In the genomic region with DNA sequence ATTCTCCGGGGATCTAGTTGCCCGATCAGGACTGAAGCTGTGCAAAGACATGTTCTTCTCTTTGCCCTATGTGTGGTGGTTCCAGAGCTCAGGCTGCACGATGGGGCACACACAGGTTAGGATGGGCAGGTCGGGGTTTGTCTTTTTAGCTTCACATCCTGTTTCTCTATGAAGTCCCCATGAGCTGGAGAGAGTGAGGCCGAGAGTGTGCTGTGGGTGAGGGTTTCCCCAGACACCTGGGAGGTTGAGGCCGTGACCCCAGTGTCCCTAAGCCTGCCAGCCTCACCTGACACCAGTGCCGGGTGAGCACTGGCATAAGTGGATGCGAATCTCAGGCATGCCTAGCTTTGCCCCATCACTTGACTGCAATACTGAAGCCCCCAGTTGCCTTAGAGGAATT, we compare ENCODE assay signal across 1 cellular context.
TF ChIP-seq lines count a peak whose summit lies in the region.

No MANE protein-coding gene starts in this region.

TF ChIP-seq in GM12878, 131 proteins besides CTCF, POLR2A, EP300 and RAD21 (continued from another document):
- TF ChIP-seq TCF12 (IDR thresholded peaks at IDR 0.05; ENCODE audit: low read depth, low read length), result peak; percentile 44; the same call in 1 of the 2 replicates
- TF ChIP-seq, protein P1, sequence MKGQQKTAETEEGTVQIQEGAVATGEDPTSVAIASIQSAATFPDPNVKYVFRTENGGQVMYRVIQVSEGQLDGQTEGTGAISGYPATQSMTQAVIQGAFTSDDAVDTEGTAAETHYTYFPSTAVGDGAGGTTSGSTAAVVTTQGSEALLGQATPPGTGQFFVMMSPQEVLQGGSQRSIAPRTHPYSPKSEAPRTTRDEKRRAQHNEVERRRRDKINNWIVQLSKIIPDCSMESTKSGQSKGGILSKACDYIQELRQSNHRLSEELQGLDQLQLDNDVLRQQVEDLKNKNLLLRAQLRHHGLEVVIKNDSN (IDR thresholded peaks at IDR 0.05; ENCODE audit: borderline replicate concordance, extremely low read length, insufficient read depth, low read depth, low read length), result no peak
- TF ChIP-seq CHD2 (IDR thresholded peaks at IDR 0.05; ENCODE audit: borderline replicate concordance, low read depth, low read length), result no peak
- TF ChIP-seq, protein P2, sequence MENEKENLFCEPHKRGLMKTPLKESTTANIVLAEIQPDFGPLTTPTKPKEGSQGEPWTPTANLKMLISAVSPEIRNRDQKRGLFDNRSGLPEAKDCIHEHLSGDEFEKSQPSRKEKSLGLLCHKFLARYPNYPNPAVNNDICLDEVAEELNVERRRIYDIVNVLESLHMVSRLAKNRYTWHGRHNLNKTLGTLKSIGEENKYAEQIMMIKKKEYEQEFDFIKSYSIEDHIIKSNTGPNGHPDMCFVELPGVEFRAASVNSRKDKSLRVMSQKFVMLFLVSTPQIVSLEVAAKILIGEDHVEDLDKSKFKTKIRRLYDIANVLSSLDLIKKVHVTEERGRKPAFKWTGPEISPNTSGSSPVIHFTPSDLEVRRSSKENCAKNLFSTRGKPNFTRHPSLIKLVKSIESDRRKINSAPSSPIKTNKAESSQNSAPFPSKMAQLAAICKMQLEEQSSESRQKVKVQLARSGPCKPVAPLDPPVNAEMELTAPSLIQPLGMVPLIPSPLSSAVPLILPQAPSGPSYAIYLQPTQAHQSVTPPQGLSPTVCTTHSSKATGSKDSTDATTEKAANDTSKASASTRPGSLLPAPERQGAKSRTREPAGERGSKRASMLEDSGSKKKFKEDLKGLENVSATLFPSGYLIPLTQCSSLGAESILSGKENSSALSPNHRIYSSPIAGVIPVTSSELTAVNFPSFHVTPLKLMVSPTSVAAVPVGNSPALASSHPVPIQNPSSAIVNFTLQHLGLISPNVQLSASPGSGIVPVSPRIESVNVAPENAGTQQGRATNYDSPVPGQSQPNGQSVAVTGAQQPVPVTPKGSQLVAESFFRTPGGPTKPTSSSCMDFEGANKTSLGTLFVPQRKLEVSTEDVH (IDR thresholded peaks at IDR 0.05; ENCODE audit: low read depth, partially characterized antibody), result no peak
- TF ChIP-seq, protein P3, sequence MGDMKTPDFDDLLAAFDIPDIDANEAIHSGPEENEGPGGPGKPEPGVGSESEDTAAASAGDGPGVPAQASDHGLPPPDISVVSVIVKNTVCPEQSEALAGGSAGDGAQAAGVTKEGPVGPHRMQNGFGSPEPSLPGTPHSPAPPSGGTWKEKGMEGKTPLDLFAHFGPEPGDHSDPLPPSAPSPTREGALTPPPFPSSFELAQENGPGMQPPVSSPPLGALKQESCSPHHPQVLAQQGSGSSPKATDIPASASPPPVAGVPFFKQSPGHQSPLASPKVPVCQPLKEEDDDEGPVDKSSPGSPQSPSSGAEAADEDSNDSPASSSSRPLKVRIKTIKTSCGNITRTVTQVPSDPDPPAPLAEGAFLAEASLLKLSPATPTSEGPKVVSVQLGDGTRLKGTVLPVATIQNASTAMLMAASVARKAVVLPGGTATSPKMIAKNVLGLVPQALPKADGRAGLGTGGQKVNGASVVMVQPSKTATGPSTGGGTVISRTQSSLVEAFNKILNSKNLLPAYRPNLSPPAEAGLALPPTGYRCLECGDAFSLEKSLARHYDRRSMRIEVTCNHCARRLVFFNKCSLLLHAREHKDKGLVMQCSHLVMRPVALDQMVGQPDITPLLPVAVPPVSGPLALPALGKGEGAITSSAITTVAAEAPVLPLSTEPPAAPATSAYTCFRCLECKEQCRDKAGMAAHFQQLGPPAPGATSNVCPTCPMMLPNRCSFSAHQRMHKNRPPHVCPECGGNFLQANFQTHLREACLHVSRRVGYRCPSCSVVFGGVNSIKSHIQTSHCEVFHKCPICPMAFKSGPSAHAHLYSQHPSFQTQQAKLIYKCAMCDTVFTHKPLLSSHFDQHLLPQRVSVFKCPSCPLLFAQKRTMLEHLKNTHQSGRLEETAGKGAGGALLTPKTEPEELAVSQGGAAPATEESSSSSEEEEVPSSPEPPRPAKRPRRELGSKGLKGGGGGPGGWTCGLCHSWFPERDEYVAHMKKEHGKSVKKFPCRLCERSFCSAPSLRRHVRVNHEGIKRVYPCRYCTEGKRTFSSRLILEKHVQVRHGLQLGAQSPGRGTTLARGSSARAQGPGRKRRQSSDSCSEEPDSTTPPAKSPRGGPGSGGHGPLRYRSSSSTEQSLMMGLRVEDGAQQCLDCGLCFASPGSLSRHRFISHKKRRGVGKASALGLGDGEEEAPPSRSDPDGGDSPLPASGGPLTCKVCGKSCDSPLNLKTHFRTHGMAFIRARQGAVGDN (IDR thresholded peaks at IDR 0.05), result no peak
- peak; percentile 41 to 56; a peak in 2 of 4 replicates for TF ChIP-seq IKZF2 (IDR thresholded peaks at IDR 0.05)
- TF ChIP-seq ZNF622 (IDR thresholded peaks at IDR 0.05), result no peak
- TF ChIP-seq CHD4 (IDR thresholded peaks at IDR 0.05), result no peak
- no peak for TF ChIP-seq RCOR1 (conservative IDR thresholded peaks at IDR 0.05; ENCODE audit: low read depth, low read length)
- TF ChIP-seq, protein P4, sequence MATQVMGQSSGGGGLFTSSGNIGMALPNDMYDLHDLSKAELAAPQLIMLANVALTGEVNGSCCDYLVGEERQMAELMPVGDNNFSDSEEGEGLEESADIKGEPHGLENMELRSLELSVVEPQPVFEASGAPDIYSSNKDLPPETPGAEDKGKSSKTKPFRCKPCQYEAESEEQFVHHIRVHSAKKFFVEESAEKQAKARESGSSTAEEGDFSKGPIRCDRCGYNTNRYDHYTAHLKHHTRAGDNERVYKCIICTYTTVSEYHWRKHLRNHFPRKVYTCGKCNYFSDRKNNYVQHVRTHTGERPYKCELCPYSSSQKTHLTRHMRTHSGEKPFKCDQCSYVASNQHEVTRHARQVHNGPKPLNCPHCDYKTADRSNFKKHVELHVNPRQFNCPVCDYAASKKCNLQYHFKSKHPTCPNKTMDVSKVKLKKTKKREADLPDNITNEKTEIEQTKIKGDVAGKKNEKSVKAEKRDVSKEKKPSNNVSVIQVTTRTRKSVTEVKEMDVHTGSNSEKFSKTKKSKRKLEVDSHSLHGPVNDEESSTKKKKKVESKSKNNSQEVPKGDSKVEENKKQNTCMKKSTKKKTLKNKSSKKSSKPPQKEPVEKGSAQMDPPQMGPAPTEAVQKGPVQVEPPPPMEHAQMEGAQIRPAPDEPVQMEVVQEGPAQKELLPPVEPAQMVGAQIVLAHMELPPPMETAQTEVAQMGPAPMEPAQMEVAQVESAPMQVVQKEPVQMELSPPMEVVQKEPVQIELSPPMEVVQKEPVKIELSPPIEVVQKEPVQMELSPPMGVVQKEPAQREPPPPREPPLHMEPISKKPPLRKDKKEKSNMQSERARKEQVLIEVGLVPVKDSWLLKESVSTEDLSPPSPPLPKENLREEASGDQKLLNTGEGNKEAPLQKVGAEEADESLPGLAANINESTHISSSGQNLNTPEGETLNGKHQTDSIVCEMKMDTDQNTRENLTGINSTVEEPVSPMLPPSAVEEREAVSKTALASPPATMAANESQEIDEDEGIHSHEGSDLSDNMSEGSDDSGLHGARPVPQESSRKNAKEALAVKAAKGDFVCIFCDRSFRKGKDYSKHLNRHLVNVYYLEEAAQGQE (IDR thresholded peaks at IDR 0.05; ENCODE audit: low read depth, low read length), result no peak
- TF ChIP-seq MYC (IDR thresholded peaks at IDR 0.05; ENCODE audit: insufficient read depth, insufficient read length, insufficient replicate concordance, low read length, severe bottlenecking), result no peak
- TF ChIP-seq NBN (IDR thresholded peaks at IDR 0.05), result 0 out of 2 replicates have a peak, but pooled peaks have one; percentile 30
- TF ChIP-seq HDAC6 (IDR thresholded peaks at IDR 0.05; ENCODE audit: unreplicated experiment), result no peak
- TF ChIP-seq, protein P5, sequence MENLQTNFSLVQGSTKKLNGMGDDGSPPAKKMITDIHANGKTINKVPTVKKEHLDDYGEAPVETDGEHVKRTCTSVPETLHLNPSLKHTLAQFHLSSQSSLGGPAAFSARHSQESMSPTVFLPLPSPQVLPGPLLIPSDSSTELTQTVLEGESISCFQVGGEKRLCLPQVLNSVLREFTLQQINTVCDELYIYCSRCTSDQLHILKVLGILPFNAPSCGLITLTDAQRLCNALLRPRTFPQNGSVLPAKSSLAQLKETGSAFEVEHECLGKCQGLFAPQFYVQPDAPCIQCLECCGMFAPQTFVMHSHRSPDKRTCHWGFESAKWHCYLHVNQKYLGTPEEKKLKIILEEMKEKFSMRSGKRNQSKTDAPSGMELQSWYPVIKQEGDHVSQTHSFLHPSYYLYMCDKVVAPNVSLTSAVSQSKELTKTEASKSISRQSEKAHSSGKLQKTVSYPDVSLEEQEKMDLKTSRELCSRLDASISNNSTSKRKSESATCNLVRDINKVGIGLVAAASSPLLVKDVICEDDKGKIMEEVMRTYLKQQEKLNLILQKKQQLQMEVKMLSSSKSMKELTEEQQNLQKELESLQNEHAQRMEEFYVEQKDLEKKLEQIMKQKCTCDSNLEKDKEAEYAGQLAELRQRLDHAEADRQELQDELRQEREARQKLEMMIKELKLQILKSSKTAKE (IDR thresholded peaks at IDR 0.05; ENCODE audit: low read depth, poor library complexity, severe bottlenecking), result no peak
- TF ChIP-seq ZNF207 (IDR thresholded peaks at IDR 0.05; ENCODE audit: borderline replicate concordance), result no peak
- TF ChIP-seq BRCA1 (IDR thresholded peaks at IDR 0.05; ENCODE audit: low read depth, low read length), result no peak
- no peak for TF ChIP-seq POLR2AphosphoS2 (IDR thresholded peaks at IDR 0.05; ENCODE audit: low read depth, low read length)
- TF ChIP-seq NRF1 (conservative IDR thresholded peaks at IDR 0.05; ENCODE audit: low read depth, low read length), result no peak
- peak in 1 of 2 experiments; percentile 73; a peak in 2 of 4 replicates for TF ChIP-seq BHLHE40 (IDR thresholded peaks at IDR 0.05; ENCODE audit: borderline replicate concordance in 1 of 2, low read depth in 2 of 2, low read length in 1 of 2)
- no peak for TF ChIP-seq DPF2 (IDR thresholded peaks at IDR 0.05)
- TF ChIP-seq NR2C1 (IDR thresholded peaks at IDR 0.05), result peak; percentile 38; the same call in 1 of the 2 replicates
- TF ChIP-seq YBX1 (IDR thresholded peaks at IDR 0.05), result no peak
